9 cellular contexts compared by ENCODE assay signal in genomic region chr5:96256795-96257470, GRCh38.
DNase-seq lines count a peak whose midpoint lies in the region; ATAC-seq and TF ChIP-seq lines count a peak whose summit lies in the region.
"Had no signal": no experiment of that assay in that cellular context is flagged by ENCODE, and none has a peak within 500 bp of the region (broad histone marks: within the 10 kb centered on the region; RNA-seq: fewer than 3 reads in every experiment).

No MANE protein-coding gene starts in this region.

- no peak overlapping the region for H2BK5ac ChIP-seq in mesenchymal stem cell (ENCODE audit: low read depth, low read length, poor library complexity, severe bottlenecking)

- H3K9me3 Mint-ChIP-seq in T-cell = no peaks in the 10 kb centered on the region
- no peaks in the 10 kb centered on the region for H3K9me3 Mint-ChIP-seq in WTC11

- no peaks in the 10 kb centered on the region for H3K4me1 ChIP-seq in mesenchymal stem cell (ENCODE audit: control insufficient read depth, insufficient read depth, low read depth, low read length)

- TF ChIP-seq CTCF in HFF-Myc (IDR thresholded peaks at IDR 0.05; ENCODE audit: low read depth, low read length, missing control alignments) = no peak
- TF ChIP-seq CTCF in WTC11 (IDR thresholded peaks at IDR 0.05) = no peak

- no peak overlapping the region for H3K4me2 ChIP-seq in mesenchymal stem cell (ENCODE audit: low read length, poor library complexity, severe bottlenecking)
- H3K4me2 ChIP-seq: KMS-11 had no signal

- no peak overlapping the region for H3K27ac ChIP-seq in mesenchymal stem cell (ENCODE audit: low read length, poor library complexity, severe bottlenecking)
- H3K27ac ChIP-seq: KMS-11 had no signal

- no peak overlapping the region for H3K9ac ChIP-seq in mesenchymal stem cell (ENCODE audit: low read length)
- H3K9ac ChIP-seq: KMS-11 had no signal

- H3K9me3 ChIP-seq in mesenchymal stem cell (ENCODE audit: control insufficient read depth, low read length) = no peaks in the 10 kb centered on the region

- no peak overlapping the region for H3K18ac ChIP-seq in mesenchymal stem cell (ENCODE audit: low read depth in 1 of 2, low read length in 2 of 2)

- no peak overlapping the region for H3K4ac ChIP-seq in mesenchymal stem cell (ENCODE audit: low read depth in 1 of 2, low read length in 2 of 2)

- H3K27me3 ChIP-seq in mesenchymal stem cell (ENCODE audit: control insufficient read depth in 1 of 2, insufficient read depth in 1 of 2, low read length in 2 of 2) = no peaks in the 10 kb centered on the region

- H4K91ac ChIP-seq in mesenchymal stem cell (ENCODE audit: low read length) = no peak overlapping the region

- H3K36me3 ChIP-seq in mesenchymal stem cell (ENCODE audit: control insufficient read depth in 1 of 2, insufficient read depth in 2 of 2, low read depth in 1 of 2, low read length in 2 of 2) = no peaks in the 10 kb centered on the region

- no peak overlapping the region for H2BK15ac ChIP-seq in mesenchymal stem cell (ENCODE audit: low read depth, poor library complexity, severe bottlenecking)

- H3K27ac Mint-ChIP-seq in T-cell (no peak overlapping the region), WTC11 (no peak overlapping the region)

- ATAC-seq in T-cell (replicated peaks in 1 of 4) (no peak), WTC11 (no peak)

- no peak overlapping the region for H3K4me3 Mint-ChIP-seq in T-cell
- no peak overlapping the region for H3K4me3 Mint-ChIP-seq in WTC11

- no peak overlapping the region for H3K4me3 ChIP-seq in HFF-Myc (replicated peaks; ENCODE audit: low read depth, low read length)
- no peak overlapping the region for H3K4me3 ChIP-seq in mesenchymal stem cell (ENCODE audit: insufficient read depth in 1 of 2, low read depth in 1 of 2, low read length in 2 of 2)

- H3K27me3 Mint-ChIP-seq in T-cell = peaks cover 3 to 23% of the 10 kb centered on the region in 2 donors
- H3K27me3 Mint-ChIP-seq in WTC11 (ENCODE audit: low read depth) = no peaks in the 10 kb centered on the region

- H4K8ac ChIP-seq in mesenchymal stem cell (ENCODE audit: low read length) = no peak overlapping the region

- DNase-seq in ELR (ENCODE audit: low read depth) (peak; percentile 97), HFF-Myc (ENCODE audit: extremely low read depth, low read depth) (peak; percentile 75), RPMI8226 (peak; percentile 21), mesenchymal stem cell (peak; percentile 95), T-cell (no peak), WTC11 (ENCODE audit: low spot score) (no peak), NCI-H2081 (lab: John Stamatoyannopoulos, UW) (no peak)
- DNase-seq in activated naive CD4-positive, alpha-beta T cell treated with Interleukin-2 at 50 U/mL for 16 hours = no peak

- H2AK5ac ChIP-seq in mesenchymal stem cell (ENCODE audit: low read length, severe bottlenecking) = no peak overlapping the region

- H3K23ac ChIP-seq in mesenchymal stem cell (ENCODE audit: low read length in 2 of 2) = no peak overlapping the region

- no peaks in the 10 kb centered on the region for H3K36me3 Mint-ChIP-seq in T-cell
- no peaks in the 10 kb centered on the region for H3K36me3 Mint-ChIP-seq in WTC11

- no peak overlapping the region for H2BK12ac ChIP-seq in mesenchymal stem cell (ENCODE audit: low read length in 2 of 2)

- 1% methylated on average over 5 of the region's 5 CpGs for WGBS in mesenchymal stem cell

- POLR2A ChIA-PET in T-cell (lab: Charles Lee) = no interaction called here
- POLR2A ChIA-PET in WTC11 (lab: Charles Lee) = no interaction called here

- no peak overlapping the region for H2AFZ ChIP-seq in mesenchymal stem cell (ENCODE audit: low read depth, low read length)

- H2BK120ac ChIP-seq in mesenchymal stem cell (ENCODE audit: low read depth, low read length) = no peak overlapping the region

- H3K79me1 ChIP-seq in mesenchymal stem cell (replicated peaks; ENCODE audit: low read length, poor library complexity, severe bottlenecking) = no peaks in the 10 kb centered on the region

- CTCF ChIA-PET in T-cell (lab: Charles Lee) (no interaction called here), WTC11 (lab: Charles Lee) (no interaction called here)

- H3K4me1 Mint-ChIP-seq in T-cell = no peaks in the 10 kb centered on the region
- H3K4me1 Mint-ChIP-seq in WTC11 = 0 out of 2 replicates have a peak, but pooled peaks cover 2% of the 10 kb centered on the region

- no peak overlapping the region for H3K14ac ChIP-seq in mesenchymal stem cell (ENCODE audit: low read length in 2 of 2)

TF ChIP-seq in WTC11, 78 proteins besides CTCF, POLR2A, EP300 and RAD21:
- no peak for TF ChIP-seq FOXK1 (CRISPR knock-in tag; IDR thresholded peaks at IDR 0.05)
- TF ChIP-seq, protein P1, sequence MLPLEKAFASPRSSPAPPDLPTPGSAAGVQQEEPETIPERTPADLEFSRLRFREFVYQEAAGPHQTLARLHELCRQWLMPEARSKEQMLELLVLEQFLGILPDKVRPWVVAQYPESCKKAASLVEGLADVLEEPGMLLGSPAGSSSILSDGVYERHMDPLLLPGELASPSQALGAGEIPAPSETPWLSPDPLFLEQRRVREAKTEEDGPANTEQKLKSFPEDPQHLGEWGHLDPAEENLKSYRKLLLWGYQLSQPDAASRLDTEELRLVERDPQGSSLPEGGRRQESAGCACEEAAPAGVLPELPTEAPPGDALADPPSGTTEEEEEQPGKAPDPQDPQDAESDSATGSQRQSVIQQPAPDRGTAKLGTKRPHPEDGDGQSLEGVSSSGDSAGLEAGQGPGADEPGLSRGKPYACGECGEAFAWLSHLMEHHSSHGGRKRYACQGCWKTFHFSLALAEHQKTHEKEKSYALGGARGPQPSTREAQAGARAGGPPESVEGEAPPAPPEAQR (CRISPR knock-in tag; IDR thresholded peaks at IDR 0.05) = no peak
- no peak for TF ChIP-seq ERG (CRISPR knock-in tag; IDR thresholded peaks at IDR 0.05)

Comparison
In these comparisons a context has a peak if more than half of its experiments do, and no peak if none do; other contexts are left out.
1. DNase-seq: peak in ELR (single experiment), HFF-Myc (single experiment), RPMI8226 (single experiment) and mesenchymal stem cell (single experiment); none in T-cell (0 of 34), activated naive CD4-positive, alpha-beta T cell treated with Interleukin-2 at 50 U/mL for 16 hours (single experiment), WTC11 (single experiment) and NCI-H2081 (0 of 2).